ENCODE assay signal across 20 cellular contexts in the genomic region with DNA sequence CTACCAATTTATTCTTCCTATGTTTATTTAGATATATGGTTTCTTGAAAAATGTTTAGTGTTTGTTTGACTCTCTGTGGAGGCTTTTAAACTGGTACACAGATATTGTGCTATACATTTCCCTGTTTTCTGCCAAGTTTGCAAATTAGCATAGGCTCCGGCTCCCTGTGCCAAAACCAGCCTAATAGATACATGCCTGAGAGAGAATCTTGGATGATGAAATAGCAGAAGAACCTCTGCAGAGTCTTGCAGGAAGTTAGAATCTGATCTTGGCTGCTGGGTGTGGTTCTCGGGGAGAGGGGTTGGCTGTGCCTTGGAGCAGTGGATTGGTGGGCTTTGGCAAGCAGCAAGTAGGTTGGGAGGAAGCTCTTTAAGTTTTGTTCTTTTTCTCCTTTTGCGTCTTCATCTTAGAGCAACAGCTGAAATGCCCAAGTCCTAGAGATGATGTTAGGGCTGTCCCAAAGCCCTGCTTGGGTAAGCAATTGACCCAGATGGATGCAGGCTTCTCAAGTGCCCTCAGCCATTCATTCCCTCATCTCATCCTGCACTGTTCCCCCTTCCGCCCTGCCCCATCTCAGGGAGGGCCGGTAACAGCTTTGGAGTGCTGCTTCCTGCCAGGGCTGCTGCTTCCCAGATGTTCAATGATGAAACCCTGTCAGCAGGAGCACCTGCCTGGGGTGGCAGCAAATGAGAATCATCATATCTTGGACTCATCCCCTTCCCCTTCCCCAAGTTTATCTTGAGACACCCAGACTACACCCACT. TPM values are rescaled to one million over a fixed set of nuclear protein-coding genes. Genes with fewer than 3 reads are reported as not detected.
"Had no signal": no experiment of that assay in that cellular context is flagged by ENCODE, and none has a peak within 500 bp of the region (broad histone marks: within the 10 kb centered on the region; RNA-seq: fewer than 3 reads in every experiment).

No MANE protein-coding gene starts in this region.

- H3K27ac Mint-ChIP-seq: activated naive CD4-positive, alpha-beta T cell treated with anti-CD3 and anti-CD28 coated beads for 36 hours; activated T-helper 1 cell treated with anti-CD3 and anti-CD28 coated beads, Interleukin-12 subunit alpha, Interleukin-12 subunit beta, Interleukin-2, Interleukin-4 antibody, amounts not matched to agents 30 ng/mL and 10 ng/mL and 1 ng/mL, durations not matched to agents 14 hours and 24 hours and 36 hours; endodermal cell; nephron progenitor cell had no signal

- H3K36me3 ChIP-seq: left lung, prostate gland, sigmoid colon, transverse colon had no signal

- H3K9me3 Mint-ChIP-seq: activated naive CD4-positive, alpha-beta T cell treated with anti-CD3 and anti-CD28 coated beads for 36 hours; activated T-helper 1 cell treated with anti-CD3 and anti-CD28 coated beads, Interleukin-12 subunit alpha, Interleukin-12 subunit beta, Interleukin-2, Interleukin-4 antibody, amounts not matched to agents 30 ng/mL and 10 ng/mL and 1 ng/mL, durations not matched to agents 14 hours and 24 hours and 36 hours had no signal

- H3K9me3 ChIP-seq: left lung, prostate gland, sigmoid colon, transverse colon had no signal

- H3K4me1 ChIP-seq: prostate gland, sigmoid colon had no signal

- DNase-seq: activated CD4-positive, alpha-beta T cell treated with anti-CD3 and anti-CD28 coated beads for 4 hours; activated naive CD4-positive, alpha-beta T cell treated with anti-CD3 and anti-CD28 coated beads for 36 hours; cerebellar nuclear complex; dermis blood vessel endothelial cell; endodermal cell; foreskin melanocyte; head of caudate nucleus; left lung; mesendoderm; nephron progenitor cell; sigmoid colon; stimulated activated naive CD4-positive, alpha-beta T cell; substantia nigra; T-helper 9 cell; transverse colon had no signal

- H3K4me3 Mint-ChIP-seq: activated naive CD4-positive, alpha-beta T cell treated with anti-CD3 and anti-CD28 coated beads for 36 hours; activated T-helper 1 cell treated with anti-CD3 and anti-CD28 coated beads, Interleukin-12 subunit alpha, Interleukin-12 subunit beta, Interleukin-2, Interleukin-4 antibody, amounts not matched to agents 30 ng/mL and 10 ng/mL and 1 ng/mL, durations not matched to agents 14 hours and 24 hours and 36 hours; endodermal cell; nephron progenitor cell had no signal

- H3K27ac ChIP-seq: left lung, prostate gland, sigmoid colon, transverse colon had no signal

- H3K27me3 ChIP-seq: sigmoid colon, transverse colon had no signal

- H3K4me3 ChIP-seq: left lung, prostate gland, sigmoid colon, transverse colon had no signal

- FAIRE-seq: islet of Langerhans had no signal

- ATAC-seq: left lung had no signal

RNA-seq across cellular contexts. Expression of a gene that starts 9.3 kb away (rescaled TPM):
- total RNA-seq: activated naive CD4-positive, alpha-beta T cell treated with anti-CD3 and anti-CD28 coated beads for 36 hours; activated T-helper 1 cell treated with anti-CD3 and anti-CD28 coated beads, Interleukin-12 subunit alpha, Interleukin-12 subunit beta, Interleukin-2, Interleukin-4 antibody, amounts not matched to agents 30 ng/mL and 10 ng/mL and 1 ng/mL, durations not matched to agents 14 hours and 24 hours and 36 hours; dermis blood vessel endothelial cell had no signal

RNA-seq across cellular contexts. Expression of a gene that starts 46.7 kb away (rescaled TPM):
- total RNA-seq: activated naive CD4-positive, alpha-beta T cell treated with anti-CD3 and anti-CD28 coated beads for 36 hours; activated T-helper 1 cell treated with anti-CD3 and anti-CD28 coated beads, Interleukin-12 subunit alpha, Interleukin-12 subunit beta, Interleukin-2, Interleukin-4 antibody, amounts not matched to agents 30 ng/mL and 10 ng/mL and 1 ng/mL, durations not matched to agents 14 hours and 24 hours and 36 hours; dermis blood vessel endothelial cell; endodermal cell; left lung; omental fat pad; prostate gland; sigmoid colon; transverse colon had no signal
- polyA plus RNA-seq: esophagus, sigmoid colon had no signal
